In the genomic region with DNA sequence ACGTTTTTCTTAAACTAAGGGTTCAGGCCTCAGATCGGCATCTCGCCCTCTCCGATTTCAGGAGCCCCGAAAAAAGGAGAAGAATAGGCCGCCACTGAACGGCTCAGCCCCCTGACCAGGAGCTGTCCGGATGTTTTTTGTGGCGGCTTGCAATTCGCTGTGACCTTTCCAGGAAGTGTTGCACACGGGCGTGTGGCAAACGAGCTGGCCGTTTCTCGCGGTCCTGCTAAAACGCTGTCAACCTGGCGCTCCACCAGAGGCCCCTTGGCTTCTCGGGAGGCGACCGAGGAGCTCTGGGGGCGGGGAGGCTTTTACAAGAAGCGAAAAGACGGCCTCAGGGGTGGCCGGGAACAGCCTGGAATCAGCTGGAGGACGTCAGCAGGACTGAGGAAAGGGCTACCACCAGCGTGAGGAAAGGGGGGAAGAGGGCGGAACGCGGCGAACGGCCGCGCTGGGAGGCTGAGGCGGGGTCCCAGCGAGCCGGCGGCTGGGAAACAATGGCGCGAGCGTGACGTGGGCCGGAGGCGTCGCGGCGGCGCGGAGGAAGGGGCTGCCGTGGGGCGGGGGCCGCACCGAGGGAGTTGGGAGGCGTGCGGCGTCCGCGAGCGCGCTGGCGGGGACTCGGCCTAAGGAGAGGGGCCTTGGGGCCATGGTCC, we compare ENCODE assay signal across 8 cellular contexts. TPM values are rescaled to one million over a fixed set of nuclear protein-coding genes. Genes with fewer than 3 reads are reported as not detected.
DNase-seq lines count a peak whose midpoint lies in the region; ATAC-seq lines count a peak whose summit lies in the region.

No MANE protein-coding gene starts in this region.

- peaks cover 12% of the 10 kb centered on the region for H3K36me3 Mint-ChIP-seq in activated CD4-positive, alpha-beta T cell treated with anti-CD3 and anti-CD28 coated beads for 36 hours (ENCODE audit: low read depth)

- peaks cover 44% of the 10 kb centered on the region for H3K4me1 Mint-ChIP-seq in activated CD4-positive, alpha-beta T cell treated with anti-CD3 and anti-CD28 coated beads for 36 hours

- H3K27ac Mint-ChIP-seq in activated CD4-positive, alpha-beta T cell treated with anti-CD3 and anti-CD28 coated beads for 36 hours: peak overlapping the region; percentile 99

- intact Hi-C loops in activated CD4-positive, alpha-beta T cell treated with anti-CD3 and anti-CD28 coated beads for 36 hours (cut with DNase I, micrococcal nuclease): loop anchor here (1.0 to 5.0 kb wide), 10 partner anchors 52 to 690 kb away; a partner anchor contains a TSS

- POLR2A ChIA-PET in activated CD4-positive, alpha-beta T cell treated with anti-CD3 and anti-CD28 coated beads for 36 hours (lab: Charles Lee): interaction anchor here (0.6 to 1.7 kb wide), 8 partner anchors 13 to 718 kb away, joined by 3 to 6 read pairs (median 4); a partner anchor contains a TSS

- peak; percentile 38 for ATAC-seq in HG02970 (IDR thresholded peaks at IDR 0.05; ENCODE audit: low FRiP score, unreplicated experiment)
- peak; percentile 50 for ATAC-seq in activated CD4-positive, alpha-beta T cell treated with anti-CD3 and anti-CD28 coated beads for 36 hours
- ATAC-seq in left lobe of liver: peak; percentile 77

- CTCF ChIA-PET in activated CD4-positive, alpha-beta T cell treated with anti-CD3 and anti-CD28 coated beads for 36 hours (lab: Charles Lee): interaction anchor here (0.6 to 2.2 kb wide), 6 partner anchors 9 to 580 kb away, joined by 3 to 9 read pairs (median 4); a partner anchor contains a TSS

- DNase-seq in activated T-cell treated with anti-CD3 and anti-CD28 coated beads for 1 hour (ENCODE audit: low read depth) (peak; percentile 35), NCI-H446 treated with DMSO at 0.1 percent for 48 hours (lab: John Stamatoyannopoulos, UW) (peak; percentile 20), cortex of kidney (lab: John Stamatoyannopoulos, UW) (peak; percentile 31), left lobe of liver (ENCODE audit: low spot score) (peak; percentile 89)
- DNase-seq in activated T-cell treated with anti-CD3 and anti-CD28 coated beads, Interleukin-2, amount 50 U/mL, for 1 hour: no peak
- peak; percentile 81 for DNase-seq in activated CD4-positive, alpha-beta T cell treated with anti-CD3 and anti-CD28 coated beads for 36 hours
- peak; percentile 65 to 69 for DNase-seq in stimulated activated CD4-positive, alpha-beta T cell treated with anti-CD3 and anti-CD28 coated beads, Interleukin-2, amount 100 ng/mL, for 24 hours

- peak overlapping the region; percentile 95 for H3K4me3 Mint-ChIP-seq in activated CD4-positive, alpha-beta T cell treated with anti-CD3 and anti-CD28 coated beads for 36 hours

- H3K9me3 Mint-ChIP-seq in activated CD4-positive, alpha-beta T cell treated with anti-CD3 and anti-CD28 coated beads for 36 hours (ENCODE audit: low read depth): no peaks in the 10 kb centered on the region

- no peaks in the 10 kb centered on the region for H3K27me3 Mint-ChIP-seq in activated CD4-positive, alpha-beta T cell treated with anti-CD3 and anti-CD28 coated beads for 36 hours

RNA-seq across cellular contexts. Expression of a gene that starts 0.5 kb away (rescaled TPM):
- 10 to 100 TPM; 46.4 to 46.5 TPM for total RNA-seq in activated CD4-positive, alpha-beta T cell treated with anti-CD3 and anti-CD28 coated beads for 36 hours
- total RNA-seq in left lobe of liver: 21.3 TPM

RNA-seq across cellular contexts. Expression of a gene that starts 53.1 kb away (rescaled TPM):
- total RNA-seq in activated CD4-positive, alpha-beta T cell treated with anti-CD3 and anti-CD28 coated beads for 36 hours: not detected
- not detected for total RNA-seq in left lobe of liver
